In the genomic region with DNA sequence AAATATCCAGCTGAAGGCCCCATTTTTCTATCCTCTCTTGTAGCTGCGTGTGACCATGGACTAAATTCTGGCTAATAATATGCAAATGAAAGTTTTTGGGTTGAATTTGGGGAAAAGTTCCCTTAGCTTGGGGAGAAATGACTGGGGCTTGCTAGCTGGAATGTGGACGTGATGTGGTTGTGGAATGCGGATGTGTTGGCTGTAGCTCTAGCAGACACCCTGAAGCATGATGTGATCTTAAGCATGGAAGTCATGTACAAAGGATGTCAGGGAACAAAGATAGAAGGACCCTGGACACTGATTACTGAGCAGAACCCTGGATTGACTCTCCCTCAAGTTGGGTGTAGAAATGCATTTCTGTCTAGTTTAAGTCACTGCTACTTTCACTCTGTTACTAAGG, we compare ENCODE assay signal across 2 cellular contexts.
TF ChIP-seq lines count a peak whose summit lies in the region.

No MANE protein-coding gene starts in this region.

TF ChIP-seq in SK-N-SH, 30 proteins besides CTCF, POLR2A, EP300 and RAD21 (continued from another document):
- TF ChIP-seq, protein P1, sequence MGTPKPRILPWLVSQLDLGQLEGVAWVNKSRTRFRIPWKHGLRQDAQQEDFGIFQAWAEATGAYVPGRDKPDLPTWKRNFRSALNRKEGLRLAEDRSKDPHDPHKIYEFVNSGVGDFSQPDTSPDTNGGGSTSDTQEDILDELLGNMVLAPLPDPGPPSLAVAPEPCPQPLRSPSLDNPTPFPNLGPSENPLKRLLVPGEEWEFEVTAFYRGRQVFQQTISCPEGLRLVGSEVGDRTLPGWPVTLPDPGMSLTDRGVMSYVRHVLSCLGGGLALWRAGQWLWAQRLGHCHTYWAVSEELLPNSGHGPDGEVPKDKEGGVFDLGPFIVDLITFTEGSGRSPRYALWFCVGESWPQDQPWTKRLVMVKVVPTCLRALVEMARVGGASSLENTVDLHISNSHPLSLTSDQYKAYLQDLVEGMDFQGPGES (IDR thresholded peaks at IDR 0.05; ENCODE audit: low read depth, low read length), result no peak
- TF ChIP-seq FOXM1 (IDR thresholded peaks at IDR 0.05; ENCODE audit: low read depth), result no peak
- TF ChIP-seq TAF1 (IDR thresholded peaks at IDR 0.05; ENCODE audit: borderline replicate concordance, low read depth, low read length), result no peak
- no peak for TF ChIP-seq RXRA (IDR thresholded peaks at IDR 0.05; ENCODE audit: borderline replicate concordance, low read depth)

TF ChIP-seq in SK-N-SH treated with all-trans-retinoic acid at 6 μM for 48 hours, 23 proteins besides CTCF, POLR2A, EP300 and RAD21 (continued from another document):
- TF ChIP-seq, protein P2, sequence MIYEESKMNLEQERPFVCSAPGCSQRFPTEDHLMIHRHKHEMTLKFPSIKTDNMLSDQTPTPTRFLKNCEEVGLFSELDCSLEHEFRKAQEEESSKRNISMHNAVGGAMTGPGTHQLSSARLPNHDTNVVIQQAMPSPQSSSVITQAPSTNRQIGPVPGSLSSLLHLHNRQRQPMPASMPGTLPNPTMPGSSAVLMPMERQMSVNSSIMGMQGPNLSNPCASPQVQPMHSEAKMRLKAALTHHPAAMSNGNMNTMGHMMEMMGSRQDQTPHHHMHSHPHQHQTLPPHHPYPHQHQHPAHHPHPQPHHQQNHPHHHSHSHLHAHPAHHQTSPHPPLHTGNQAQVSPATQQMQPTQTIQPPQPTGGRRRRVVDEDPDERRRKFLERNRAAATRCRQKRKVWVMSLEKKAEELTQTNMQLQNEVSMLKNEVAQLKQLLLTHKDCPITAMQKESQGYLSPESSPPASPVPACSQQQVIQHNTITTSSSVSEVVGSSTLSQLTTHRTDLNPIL (CRISPR knock-in tag; IDR thresholded peaks at IDR 0.05; ENCODE audit: low read depth), result no peak
- TF ChIP-seq ZFP3 (CRISPR knock-in tag; IDR thresholded peaks at IDR 0.05) (no peak), SNAI2 (CRISPR knock-in tag; IDR thresholded peaks at IDR 0.05) (no peak), ARNTL (CRISPR knock-in tag; IDR thresholded peaks at IDR 0.05; ENCODE audit: borderline replicate concordance, low read depth) (no peak), ZNF8 (CRISPR knock-in tag; IDR thresholded peaks at IDR 0.05) (no peak), RARB (CRISPR knock-in tag; IDR thresholded peaks at IDR 0.05) (no peak), ZNF70 (CRISPR knock-in tag; IDR thresholded peaks at IDR 0.05) (no peak), ESRRG (CRISPR knock-in tag; IDR thresholded peaks at IDR 0.05) (no peak), TCF4 (CRISPR knock-in tag; IDR thresholded peaks at IDR 0.05; ENCODE audit: borderline replicate concordance) (no peak)
- TF ChIP-seq, protein P3, sequence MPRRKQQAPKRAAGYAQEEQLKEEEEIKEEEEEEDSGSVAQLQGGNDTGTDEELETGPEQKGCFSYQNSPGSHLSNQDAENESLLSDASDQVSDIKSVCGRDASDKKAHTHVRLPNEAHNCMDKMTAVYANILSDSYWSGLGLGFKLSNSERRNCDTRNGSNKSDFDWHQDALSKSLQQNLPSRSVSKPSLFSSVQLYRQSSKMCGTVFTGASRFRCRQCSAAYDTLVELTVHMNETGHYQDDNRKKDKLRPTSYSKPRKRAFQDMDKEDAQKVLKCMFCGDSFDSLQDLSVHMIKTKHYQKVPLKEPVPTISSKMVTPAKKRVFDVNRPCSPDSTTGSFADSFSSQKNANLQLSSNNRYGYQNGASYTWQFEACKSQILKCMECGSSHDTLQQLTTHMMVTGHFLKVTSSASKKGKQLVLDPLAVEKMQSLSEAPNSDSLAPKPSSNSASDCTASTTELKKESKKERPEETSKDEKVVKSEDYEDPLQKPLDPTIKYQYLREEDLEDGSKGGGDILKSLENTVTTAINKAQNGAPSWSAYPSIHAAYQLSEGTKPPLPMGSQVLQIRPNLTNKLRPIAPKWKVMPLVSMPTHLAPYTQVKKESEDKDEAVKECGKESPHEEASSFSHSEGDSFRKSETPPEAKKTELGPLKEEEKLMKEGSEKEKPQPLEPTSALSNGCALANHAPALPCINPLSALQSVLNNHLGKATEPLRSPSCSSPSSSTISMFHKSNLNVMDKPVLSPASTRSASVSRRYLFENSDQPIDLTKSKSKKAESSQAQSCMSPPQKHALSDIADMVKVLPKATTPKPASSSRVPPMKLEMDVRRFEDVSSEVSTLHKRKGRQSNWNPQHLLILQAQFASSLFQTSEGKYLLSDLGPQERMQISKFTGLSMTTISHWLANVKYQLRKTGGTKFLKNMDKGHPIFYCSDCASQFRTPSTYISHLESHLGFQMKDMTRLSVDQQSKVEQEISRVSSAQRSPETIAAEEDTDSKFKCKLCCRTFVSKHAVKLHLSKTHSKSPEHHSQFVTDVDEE (CRISPR knock-in tag; IDR thresholded peaks at IDR 0.05), result no peak
